16 cellular contexts compared by ENCODE assay signal in the genomic region with DNA sequence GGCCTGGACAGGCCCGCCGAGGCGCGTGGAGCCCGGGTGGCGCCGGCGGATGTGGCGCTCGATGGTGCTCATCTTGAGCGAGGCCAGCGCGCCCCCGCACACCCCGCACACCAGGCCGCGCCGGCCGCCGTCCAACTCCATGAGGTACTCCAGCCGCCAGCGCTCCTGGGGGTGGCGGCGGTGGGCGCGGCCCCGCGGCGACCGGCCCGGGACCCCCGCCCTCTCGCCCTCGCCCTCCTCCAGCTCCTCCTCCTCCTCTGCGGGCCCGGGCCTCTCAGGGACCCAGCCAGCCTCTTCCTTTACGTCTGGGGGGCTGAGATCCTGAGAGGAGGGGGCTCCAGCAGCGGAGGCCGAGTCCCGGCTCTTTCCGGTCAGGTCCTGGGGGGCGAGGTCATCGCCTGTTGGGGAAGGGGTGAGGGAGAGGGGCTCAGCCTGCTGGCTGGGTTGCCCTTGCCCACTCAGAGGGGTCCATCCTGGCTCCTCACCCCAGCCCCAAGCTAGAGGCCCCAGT. TPM values are rescaled to one million over a fixed set of nuclear protein-coding genes. Genes with fewer than 3 reads are reported as not detected.
DNase-seq lines count a peak whose midpoint lies in the region; ATAC-seq, FAIRE-seq and TF ChIP-seq lines count a peak whose summit lies in the region.
"Had no signal": no experiment of that assay in that cellular context is flagged by ENCODE, and none has a peak within 500 bp of the region (broad histone marks: within the 10 kb centered on the region; RNA-seq: fewer than 3 reads in every experiment).

No MANE protein-coding gene starts in this region.

- H3K9me3 ChIP-seq in endodermal cell (ENCODE audit: control insufficient read depth, low read length): no peaks in the 10 kb centered on the region
- H3K9me3 ChIP-seq in liver (ENCODE audit: control insufficient read depth in 4 of 4, low read length in 3 of 4): no peaks in the 10 kb centered on the region
- no peaks in the 10 kb centered on the region for H3K9me3 ChIP-seq in stomach
- H3K9me3 ChIP-seq in colonic mucosa: no peaks in the 10 kb centered on the region
- H3K9me3 ChIP-seq: BLaER1, lower lobe of right lung had no signal

- peak; percentile 5 for ATAC-seq in GM23338
- ATAC-seq: activated T-helper 17 cell treated with anti-CD3 and anti-CD28 coated beads, Interleukin-2, amount 50 U/mL, for 72 hours; lower lobe of right lung had no signal

- H3K27ac Mint-ChIP-seq in GM23338 (no peak overlapping the region), endodermal cell (no peak overlapping the region)
- H3K27ac Mint-ChIP-seq: activated CD4-positive, alpha-beta memory T cell treated with anti-CD3 and anti-CD28 coated beads, Interleukin-2, amount 10 ng/mL, durations not matched to agents 7 days and 5 days; activated T-helper 17 cell treated with anti-CD3 and anti-CD28 coated beads, Interleukin-2, amount 50 U/mL, for 72 hours had no signal

- H3K27me3 ChIP-seq in GM23338 (ENCODE audit: insufficient read depth) (no peaks in the 10 kb centered on the region), endodermal cell (ENCODE audit: control insufficient read depth, insufficient read depth, low read length, poor library complexity, severe bottlenecking) (no peaks in the 10 kb centered on the region), liver (ENCODE audit: control insufficient read depth in 4 of 4, insufficient read depth in 4 of 4, low read length in 3 of 4) (no peaks in the 10 kb centered on the region), stomach (peaks cover 0 to 7% (median 3%) of the 10 kb centered on the region in 3 donors), colonic mucosa (peaks cover 3% of the 10 kb centered on the region)
- H3K27me3 ChIP-seq: foreskin keratinocyte had no signal

- 20 to 27% methylated on average over 2 to 43 of the region's 43 CpGs for WGBS in endodermal cell (ENCODE audit: insufficient coverage in 1 of 2, insufficient read length in 1 of 2), 2 experiments
- WGBS in liver: 34% methylated on average over 43 of the region's 43 CpGs
- WGBS in stomach, 5 donors: 86 to 100% (median 91%) methylated on average over 4 to 43 of the region's 43 CpGs; no CpG with 5 or more reads in 1 of the 5 donors

- H3K9ac ChIP-seq in endodermal cell (ENCODE audit: extremely low read depth, low read length, poor library complexity, severe bottlenecking) (no peak overlapping the region), liver (ENCODE audit: low read depth in 1 of 2, low read length in 2 of 2) (peak overlapping the region; percentile 47 to 88), colonic mucosa (ENCODE audit: low read depth in 2 of 2, low read length in 2 of 2) (no peak overlapping the region)

- H3K9me3 Mint-ChIP-seq in GM23338 (peaks cover 6% of the 10 kb centered on the region; the same call in 2 of the 3 replicates), endodermal cell (no peaks in the 10 kb centered on the region)
- H3K9me3 Mint-ChIP-seq: activated CD4-positive, alpha-beta memory T cell treated with anti-CD3 and anti-CD28 coated beads, Interleukin-2, amount 10 ng/mL, durations not matched to agents 7 days and 5 days; activated T-helper 17 cell treated with anti-CD3 and anti-CD28 coated beads, Interleukin-2, amount 50 U/mL, for 72 hours had no signal

- TF ChIP-seq POLR2A in stomach (IDR thresholded peaks at IDR 0.05): no peak

- H3K27me3 Mint-ChIP-seq in GM23338 (ENCODE audit: insufficient read depth, low read depth, poor library complexity) (peaks cover 38% of the 10 kb centered on the region), endodermal cell (ENCODE audit: insufficient read depth) (no peaks in the 10 kb centered on the region)
- H3K27me3 Mint-ChIP-seq: activated T-helper 17 cell treated with anti-CD3 and anti-CD28 coated beads, Interleukin-2, amount 50 U/mL, for 72 hours had no signal

- peaks cover 22% of the 10 kb centered on the region for H3F3A ChIP-seq in GM23338 (replicated peaks; ENCODE audit: low read depth)

- H3K27ac ChIP-seq in GM23338 (ENCODE audit: low read depth) (peak overlapping the region; percentile 81), endodermal cell (ENCODE audit: low read depth, low read length) (peak overlapping the region; percentile 53), liver (ENCODE audit: low read depth in 1 of 2, low read length in 2 of 2) (peak overlapping the region; percentile 86 to 98), stomach (peak overlapping the region in 4 of 5 donors; percentile 59 to 86 (median 68)), colonic mucosa (no peak overlapping the region)
- H3K27ac ChIP-seq: BLaER1, foreskin keratinocyte, lower lobe of right lung had no signal

- no peaks in the 10 kb centered on the region for H3K9me2 ChIP-seq in GM23338 (ENCODE audit: insufficient read depth)

- no peak for TF ChIP-seq CTCF in GM23338 (conservative IDR thresholded peaks at IDR 0.05; ENCODE audit: low read depth in 2 of 2)
- no peak for TF ChIP-seq CTCF in endodermal cell (conservative IDR thresholded peaks at IDR 0.05)
- no peak for TF ChIP-seq CTCF in liver (IDR thresholded peaks at IDR 0.05; ENCODE audit: low read depth, low read length, missing input control)
- TF ChIP-seq CTCF in stomach (IDR thresholded peaks at IDR 0.05): no peak
- no peak for TF ChIP-seq CTCF in colonic mucosa (IDR thresholded peaks at IDR 0.05)

- H3K4me2 ChIP-seq in GM23338: peak overlapping the region; percentile 98

- H4K20me1 ChIP-seq in GM23338 (replicated peaks; ENCODE audit: insufficient read depth): peaks cover 27% of the 10 kb centered on the region

- peaks cover 62% of the 10 kb centered on the region for H3K79me2 ChIP-seq in GM23338 (replicated peaks; ENCODE audit: insufficient read depth)

- peaks cover 30% of the 10 kb centered on the region for H3K36me3 Mint-ChIP-seq in GM23338 (ENCODE audit: low read depth)
- H3K36me3 Mint-ChIP-seq in endodermal cell (ENCODE audit: low read depth): peaks cover 15% of the 10 kb centered on the region

- intact Hi-C loops in stomach (cut with DNase I; ENCODE audit: low total_unique reads): no loop called here
- intact Hi-C loops in colonic mucosa (cut with DNase I): no loop called here

- no peak for TF ChIP-seq EP300 in stomach (IDR thresholded peaks at IDR 0.05)

- peaks cover 47% of the 10 kb centered on the region for H3K4me1 Mint-ChIP-seq in GM23338
- H3K4me1 Mint-ChIP-seq in endodermal cell: peaks cover 39% of the 10 kb centered on the region

- H3K4me3 Mint-ChIP-seq in GM23338 (peak overlapping the region; percentile 61), endodermal cell (peak overlapping the region; percentile 89)
- H3K4me3 Mint-ChIP-seq: activated CD4-positive, alpha-beta memory T cell treated with anti-CD3 and anti-CD28 coated beads, Interleukin-2, amount 10 ng/mL, durations not matched to agents 7 days and 5 days; activated T-helper 17 cell treated with anti-CD3 and anti-CD28 coated beads, Interleukin-2, amount 50 U/mL, for 72 hours had no signal

- no peak for FAIRE-seq in urothelium cell line (lab: Jason Lieb, UNC)

- no peak for DNase-seq in GM23338 (ENCODE audit: low spot score)
- DNase-seq in endodermal cell: no peak
- no peak for DNase-seq in stomach
- DNase-seq in SHP77 (lab: John Stamatoyannopoulos, UW): no peak
- no peak for DNase-seq in colonic mucosa
- DNase-seq in urothelium cell line (ENCODE audit: low spot score): no peak
- DNase-seq: activated CD4-positive, alpha-beta memory T cell treated with anti-CD3 and anti-CD28 coated beads, Interleukin-2, amount 10 ng/mL, durations not matched to agents 7 days and 5 days; DMS79 treated with DMSO at 0.1 percent for 48 hours; foreskin keratinocyte; Kasumi-1; lower lobe of right lung; NCI-H2081 treated with DMSO at 0.1 percent for 48 hours; NCI-H69 had no signal

- no peak overlapping the region for H2AFZ ChIP-seq in GM23338

- H3K4me1 ChIP-seq in GM23338 (ENCODE audit: insufficient read depth) (peaks cover 51% of the 10 kb centered on the region), endodermal cell (ENCODE audit: control insufficient read depth, insufficient read depth, low read length) (peaks cover 5% of the 10 kb centered on the region), liver (ENCODE audit: control insufficient read depth in 4 of 4, insufficient read depth in 4 of 4, low read length in 3 of 4) (peaks cover 11 to 61% (median 37%) of the 10 kb centered on the region in 4 donors), stomach (peaks cover 45 to 73% (median 63%) of the 10 kb centered on the region in 4 donors), colonic mucosa (peaks cover 29% of the 10 kb centered on the region)
- H3K4me1 ChIP-seq: foreskin keratinocyte had no signal

- no peaks in the 10 kb centered on the region for H3K36me3 ChIP-seq in GM23338 (ENCODE audit: insufficient read depth)
- peaks cover 10% of the 10 kb centered on the region for H3K36me3 ChIP-seq in endodermal cell (ENCODE audit: control insufficient read depth, insufficient read depth, low read length)
- peaks cover 0 to 5% (median 2%) of the 10 kb centered on the region in 4 donors for H3K36me3 ChIP-seq in liver (ENCODE audit: control insufficient read depth in 4 of 4, insufficient read depth in 3 of 4, low read depth in 1 of 4, low read length in 3 of 4)
- H3K36me3 ChIP-seq in stomach: peaks cover 0 to 10% (median 5%) of the 10 kb centered on the region in 4 donors
- no peaks in the 10 kb centered on the region for H3K36me3 ChIP-seq in colonic mucosa

- no peak for TF ChIP-seq RAD21 in liver (IDR thresholded peaks at IDR 0.05)

- H3K4me3 ChIP-seq in GM23338: peak overlapping the region; percentile 99
- H3K4me3 ChIP-seq in endodermal cell (ENCODE audit: low read length): peak overlapping the region; percentile 82
- H3K4me3 ChIP-seq in liver (ENCODE audit: low read depth in 1 of 3, low read length in 3 of 3): peak overlapping the region; percentile 49 to 74 (median 51)
- peak overlapping the region; percentile 50 to 60 (median 56) for H3K4me3 ChIP-seq in stomach
- no peak overlapping the region for H3K4me3 ChIP-seq in colonic mucosa
- H3K4me3 ChIP-seq: BLaER1 had no signal

RNA-seq across cellular contexts. Expression of gene ZFTA, which starts 4.3 kb away (rescaled TPM):
- 32.1 and 36.6 TPM in 2 replicates for total RNA-seq in GM23338 (2014; rRNA removed; shearing (Covaris generic))
- polyA plus RNA-seq in GM23338 (2016; fragmentation: Nextera tagmentation; extraction: Ambion mirVana) (8.3 and 8.5 TPM in 2 replicates), liver (1 to 10 TPM; 1.7 to 5.2 TPM), stomach (1 to 10 TPM; 4.4 to 6.9 (median 4.8) TPM)
- total RNA-seq in endodermal cell (10 to 100 TPM; 31.9 to 38.0 TPM), liver (10 to 100 TPM in 1 of 2 donors, 1 to 10 TPM in 1; 8.4 to 12.1 TPM), stomach (10 to 100 TPM in 2 of 5 donors, 1 to 10 TPM in 3; 1.8 to 16.8 (median 8.8) TPM), colonic mucosa (1 to 10 TPM; 4.8 to 7.0 TPM)
- polyA plus RNA-seq in endodermal cell (2013, experiment 1 of 2): 40.9 TPM
- polyA plus RNA-seq in endodermal cell (2013, experiment 2 of 2): 38.5 TPM

RNA-seq across cellular contexts. Expression of gene SPINDOC, which starts 49.0 kb away (rescaled TPM):
- total RNA-seq in GM23338 (2014; rRNA removed; shearing (Covaris generic)): 65.5 and 84.7 TPM in 2 replicates
- polyA plus RNA-seq in GM23338 (2016; fragmentation: Nextera tagmentation; extraction: Ambion mirVana) (9.4 and 12.9 TPM in 2 replicates), liver (1 to 10 TPM in 1 of 2 donors, under 1 TPM in 1; 0.42 to 2.6 TPM), stomach (10 to 100 TPM in 1 of 3 donors, 1 to 10 TPM in 2; 4.6 to 12.1 (median 5.8) TPM)
- total RNA-seq in endodermal cell (100 to 1,000 TPM in 1 of 2 donors, 10 to 100 TPM in 1; 96.1 to 103 TPM), liver (1 to 10 TPM; 3.2 to 3.8 TPM), stomach (10 to 100 TPM in 1 of 5 donors, 1 to 10 TPM in 3, under 1 TPM in 1; 0.45 to 13.6 (median 5.7) TPM), colonic mucosa (10 to 100 TPM in 1 of 2 donors, 1 to 10 TPM in 1; 9.3 to 11.8 TPM)
- polyA plus RNA-seq in endodermal cell (2013, experiment 1 of 2): 59.8 TPM
- 60.2 TPM for polyA plus RNA-seq in endodermal cell (2013, experiment 2 of 2)

Comparison
In these comparisons a context has a peak if more than half of its experiments do, and no peak if none do; other contexts are left out.
1. H3K9ac ChIP-seq: peak in liver (2 of 2); none in endodermal cell (single experiment) and colonic mucosa (0 of 2).